ENCODE assay signal across 30 cellular contexts in the genomic region with DNA sequence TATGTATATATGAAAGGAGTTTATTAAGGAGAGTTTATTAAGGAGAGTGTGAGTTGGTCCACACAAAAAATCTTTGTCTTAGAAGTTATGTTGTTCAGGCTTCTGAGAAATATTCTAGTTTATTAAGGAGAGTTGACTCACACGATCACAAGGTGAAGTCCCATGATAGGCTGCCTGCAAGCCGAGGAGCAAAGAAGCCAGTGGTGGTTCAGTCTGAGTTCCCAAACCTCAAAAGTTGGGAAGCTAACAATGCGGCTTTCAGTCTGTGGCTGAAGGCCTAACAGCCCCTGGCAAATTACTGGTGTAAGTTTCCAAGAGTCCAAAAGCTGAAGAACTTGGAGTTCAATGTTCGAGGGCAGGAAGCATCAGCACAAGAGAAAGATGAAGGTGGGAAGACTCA. TPM values are rescaled to one million over a fixed set of nuclear protein-coding genes. Genes with fewer than 3 reads are reported as not detected.
"Had no signal": no experiment of that assay in that cellular context is flagged by ENCODE, and none has a peak within 500 bp of the region (broad histone marks: within the 10 kb centered on the region; RNA-seq: fewer than 3 reads in every experiment).

No MANE protein-coding gene starts in this region.

- H3K4me1 ChIP-seq: left ventricle myocardium inferior, pancreas, prostate gland, sigmoid colon, spleen, stomach, tibial nerve, vagina had no signal

- H2AFZ ChIP-seq: hepatocyte had no signal

- H3K4me1 Mint-ChIP-seq: mesothelial cell of epicardium; naive thymus-derived CD4-positive, alpha-beta T cell; stimulated activated memory B cell treated with anti-CD40 and anti-IgM and Interleukin-4, amounts not matched to agents 10 μg/mL and 1 μg/mL and 100 μg/mL, for 72 hours had no signal

- ATAC-seq: naive thymus-derived CD4-positive, alpha-beta T cell; natural killer cell treated with Interleukin-12 subunit alpha and Interleukin-12 subunit beta and Interleukin-15 and Interleukin-18, amount 100 ng/mL, for 72 hours; pancreas; right cardiac atrium; stimulated activated memory B cell treated with anti-CD40 and anti-IgM and Interleukin-4, amounts not matched to agents 10 μg/mL and 1 μg/mL and 100 μg/mL, for 72 hours; stimulated activated naive CD8-positive, alpha-beta T cell treated with anti-CD3 and anti-CD28 coated beads, Interleukin-15, Interleukin-2, amounts not matched to agents 100 U/mL and 50 U/mL, for 24 hours had no signal

- H3K79me2 ChIP-seq: hepatocyte had no signal

- H3K27me3 Mint-ChIP-seq: stimulated activated memory B cell treated with anti-CD40 and anti-IgM and Interleukin-4, amounts not matched to agents 10 μg/mL and 1 μg/mL and 100 μg/mL, for 72 hours; type B pancreatic cell had no signal

- H3K4me3 ChIP-seq: hepatocyte, left ventricle myocardium inferior, lung, pancreas, prostate gland, sigmoid colon, spleen, stomach, tibial nerve, vagina had no signal

- H3K9me3 ChIP-seq: left ventricle myocardium inferior, pancreas, prostate gland, sigmoid colon, spleen, stomach, tibial nerve, vagina had no signal

- H3K27ac ChIP-seq: hepatocyte, left ventricle myocardium inferior, pancreas, prostate gland, sigmoid colon, spleen, stomach, tibial nerve, vagina had no signal

- DNase-seq: islet precursor cell; left ventricle myocardium inferior; mesendoderm; naive thymus-derived CD4-positive, alpha-beta T cell; nucleus accumbens; pancreas; posterior cingulate gyrus; retina; right cardiac atrium; sigmoid colon; small intestine; spleen; stimulated activated CD4-positive, alpha-beta T cell treated with anti-CD3 and anti-CD28 coated beads, Interleukin-4, amount 100 ng/mL, for 24 hours; stimulated activated naive CD8-positive, alpha-beta T cell treated with anti-CD3 and anti-CD28 coated beads, Interleukin-15, Interleukin-2, amounts not matched to agents 100 U/mL and 50 U/mL, for 24 hours; stomach had no signal

- H3K4me3 Mint-ChIP-seq: mesothelial cell of epicardium; naive thymus-derived CD4-positive, alpha-beta T cell; natural killer cell treated with Interleukin-12 subunit alpha and Interleukin-12 subunit beta and Interleukin-15 and Interleukin-18, amount 100 ng/mL, for 72 hours; stimulated activated memory B cell treated with anti-CD40 and anti-IgM and Interleukin-4, amounts not matched to agents 10 μg/mL and 1 μg/mL and 100 μg/mL, for 72 hours; type B pancreatic cell had no signal

- H3K36me3 Mint-ChIP-seq: mesothelial cell of epicardium; naive thymus-derived CD4-positive, alpha-beta T cell; natural killer cell treated with Interleukin-12 subunit alpha and Interleukin-12 subunit beta and Interleukin-15 and Interleukin-18, amount 100 ng/mL, for 72 hours; stimulated activated memory B cell treated with anti-CD40 and anti-IgM and Interleukin-4, amounts not matched to agents 10 μg/mL and 1 μg/mL and 100 μg/mL, for 72 hours; type B pancreatic cell had no signal

- H3K36me3 ChIP-seq: left ventricle myocardium inferior, pancreas, prostate gland, sigmoid colon, spleen, stomach, tibial nerve, vagina had no signal

- H3K9me3 Mint-ChIP-seq: mesothelial cell of epicardium; natural killer cell treated with Interleukin-12 subunit alpha and Interleukin-12 subunit beta and Interleukin-15 and Interleukin-18, amount 100 ng/mL, for 72 hours; stimulated activated memory B cell treated with anti-CD40 and anti-IgM and Interleukin-4, amounts not matched to agents 10 μg/mL and 1 μg/mL and 100 μg/mL, for 72 hours; type B pancreatic cell had no signal

- FAIRE-seq: pancreas, small intestine had no signal

- H3K27me3 ChIP-seq: hepatocyte, pancreas, sigmoid colon, spleen, stomach, tibial nerve, vagina had no signal

- H3K27ac Mint-ChIP-seq: mesothelial cell of epicardium; naive thymus-derived CD4-positive, alpha-beta T cell; natural killer cell treated with Interleukin-12 subunit alpha and Interleukin-12 subunit beta and Interleukin-15 and Interleukin-18, amount 100 ng/mL, for 72 hours; stimulated activated memory B cell treated with anti-CD40 and anti-IgM and Interleukin-4, amounts not matched to agents 10 μg/mL and 1 μg/mL and 100 μg/mL, for 72 hours; type B pancreatic cell had no signal

- H3K4me2 ChIP-seq: hepatocyte had no signal

RNA-seq across cellular contexts. Expression of a gene that starts 42.4 kb away (rescaled TPM):
- total RNA-seq: kidney epithelial cell; left ventricle myocardium inferior; mesothelial cell of epicardium; naive thymus-derived CD4-positive, alpha-beta T cell; natural killer cell treated with Interleukin-12 subunit alpha and Interleukin-12 subunit beta and Interleukin-15 and Interleukin-18, amount 100 ng/mL, for 72 hours; osteoblast; pancreas; right cardiac atrium; subcutaneous adipose tissue; temporal lobe; tibial nerve; ureter; vagina had no signal
- polyA plus RNA-seq: hepatocyte; lung; naive thymus-derived CD4-positive, alpha-beta T cell; neural cell; pancreas; right cardiac atrium; small intestine had no signal
